ENCODE assay signal across 23 cellular contexts in genomic region chr2:11112870-11113428, GRCh38.
"Had no signal": no experiment of that assay in that cellular context is flagged by ENCODE, and none has a peak within 500 bp of the region (broad histone marks: within the 10 kb centered on the region; RNA-seq: fewer than 3 reads in every experiment).

No MANE protein-coding gene starts in this region.

- H3K27ac Mint-ChIP-seq: dendritic cell treated with granulocyte-macrophage colony-stimulating factor and Interleukin-4, amounts not matched to agents 40 ng/mL and 50 ng/mL, for 4 days; nephron; stimulated activated effector memory CD8-positive, alpha-beta T cell treated with anti-CD3 and anti-CD28 coated beads, Interleukin-12 subunit alpha, Interleukin-12 subunit beta, amount 100 ng/mL, for 72 hours had no signal

- H3K4me2 ChIP-seq: hepatocyte had no signal

- H3K9me3 ChIP-seq: stomach, suprapubic skin, tibial nerve, vagina had no signal

- H3K4me3 ChIP-seq: cardiac muscle cell, hepatocyte, stomach, suprapubic skin, tibial nerve, vagina had no signal

- H2AFZ ChIP-seq: hepatocyte had no signal

- ATAC-seq: foreskin keratinocyte; left cardiac atrium; sciatic nerve; stimulated activated effector memory CD8-positive, alpha-beta T cell treated with anti-CD3 and anti-CD28 coated beads, Interleukin-12 subunit alpha, Interleukin-12 subunit beta, amount 100 ng/mL, for 72 hours had no signal

- H3K4me1 Mint-ChIP-seq: nephron; stimulated activated effector memory CD8-positive, alpha-beta T cell treated with anti-CD3 and anti-CD28 coated beads, Interleukin-12 subunit alpha, Interleukin-12 subunit beta, amount 100 ng/mL, for 72 hours had no signal

- H3K27ac ChIP-seq: cardiac muscle cell, foreskin keratinocyte, hepatocyte, stomach, suprapubic skin, tibial nerve, vagina, WERI-Rb-1 had no signal

- H3K79me2 ChIP-seq: hepatocyte had no signal

- H3K36me3 Mint-ChIP-seq: stimulated activated effector memory CD8-positive, alpha-beta T cell treated with anti-CD3 and anti-CD28 coated beads, Interleukin-12 subunit alpha, Interleukin-12 subunit beta, amount 100 ng/mL, for 72 hours had no signal

- H3K27me3 ChIP-seq: cardiac muscle cell, foreskin keratinocyte, hepatocyte, tibial nerve, vagina had no signal

- H3K4me1 ChIP-seq: foreskin keratinocyte, suprapubic skin, tibial nerve, vagina had no signal

- FAIRE-seq: endometrium, small intestine, TTC549 had no signal

- H3K4me3 Mint-ChIP-seq: dendritic cell treated with granulocyte-macrophage colony-stimulating factor and Interleukin-4, amounts not matched to agents 40 ng/mL and 50 ng/mL, for 4 days; nephron; stimulated activated effector memory CD8-positive, alpha-beta T cell treated with anti-CD3 and anti-CD28 coated beads, Interleukin-12 subunit alpha, Interleukin-12 subunit beta, amount 100 ng/mL, for 72 hours had no signal

- H3K36me3 ChIP-seq: cardiac muscle cell, stomach, suprapubic skin, tibial nerve, vagina, WERI-Rb-1 had no signal

- DNase-seq: activated naive CD4-positive, alpha-beta T cell; activated T-cell treated with anti-CD3 and anti-CD28 coated beads, Interleukin-2, amount 50 U/mL, for 1 hour; amygdala; effector CD4-positive, alpha-beta T cell; foreskin keratinocyte; left cardiac atrium; nucleus accumbens; small intestine; stimulated activated CD4-positive, alpha-beta T cell treated with anti-CD3 and anti-CD28 coated beads, Interleukin-2, amount 100 ng/mL, for 24 hours; stomach; T-helper 1 cell; WERI-Rb-1 had no signal
